In the genomic region with DNA sequence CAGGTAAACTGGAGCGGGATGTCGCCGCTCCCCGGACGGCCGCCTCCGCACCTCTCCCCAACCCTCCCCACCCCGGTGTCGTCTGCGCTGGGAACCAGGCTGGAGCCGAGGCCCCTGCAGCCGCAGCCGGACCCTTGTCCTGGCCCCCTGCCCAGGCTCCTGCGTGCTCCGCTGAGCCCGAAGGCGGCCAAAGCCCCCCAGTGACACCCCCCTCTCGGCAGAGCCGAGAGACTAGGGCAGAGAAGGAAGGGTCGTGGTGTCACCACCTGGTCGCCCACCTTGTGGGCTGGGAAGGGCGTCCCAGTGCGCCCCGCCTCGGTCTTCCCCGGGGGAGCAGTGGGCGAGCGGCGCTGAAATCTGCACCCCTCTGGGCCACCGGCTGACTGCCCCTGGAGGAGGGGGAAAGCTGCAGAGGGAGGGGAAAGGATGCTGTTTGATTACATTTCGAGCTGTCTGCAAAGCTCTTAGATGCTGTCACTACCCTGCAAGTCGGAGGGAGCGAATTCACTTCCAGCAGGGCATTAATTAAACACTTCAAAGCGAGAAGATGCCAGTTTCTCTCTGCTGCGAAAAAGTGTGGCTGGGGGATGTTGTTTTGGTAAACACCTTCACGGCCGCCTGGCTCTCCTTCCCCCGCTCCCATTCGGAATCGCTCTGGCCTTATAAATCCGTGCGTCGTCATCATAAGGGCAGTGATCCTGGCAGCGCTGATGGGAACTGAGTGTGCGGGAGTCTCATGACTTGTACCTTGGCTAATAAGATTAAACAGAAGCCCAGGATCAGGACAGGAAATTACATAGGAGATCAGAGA, we compare ENCODE assay signal across 8 cellular contexts. TPM values are rescaled to one million over a fixed set of nuclear protein-coding genes. Genes with fewer than 3 reads are reported as not detected.
DNase-seq lines count a peak whose midpoint lies in the region; ATAC-seq and TF ChIP-seq lines count a peak whose summit lies in the region.

No MANE protein-coding gene starts in this region.

- DNase-seq in GM06990 (ENCODE audit: extremely low read depth, insufficient read length) (no peak), NCI-H1105 (lab: John Stamatoyannopoulos, UW) (peak; percentile 31), colonic mucosa (no peak), lower lobe of right lung (peak; percentile 42), tibial artery (peak; percentile 60 to 71)
- no peak for DNase-seq in activated CD4-positive, alpha-beta T cell treated with anti-CD3 and anti-CD28 coated beads for 1 hour

- no peaks in the 10 kb centered on the region for H3K36me3 ChIP-seq in GM06990 (ENCODE audit: control insufficient read depth, insufficient read depth, low read length)
- no peaks in the 10 kb centered on the region for H3K36me3 ChIP-seq in colonic mucosa
- H3K36me3 ChIP-seq in lower lobe of right lung = no peaks in the 10 kb centered on the region
- no peaks in the 10 kb centered on the region for H3K36me3 ChIP-seq in tibial artery

- ATAC-seq in lower lobe of right lung (peak; percentile 27 to 36), HG02798 (IDR thresholded peaks at IDR 0.05; ENCODE audit: poor library complexity, unreplicated experiment) (no peak), GM21786 (IDR thresholded peaks at IDR 0.05; ENCODE audit: unreplicated experiment) (no peak)

- intact Hi-C loops in colonic mucosa (cut with DNase I) = no loop called here
- intact Hi-C loops in lower lobe of right lung (cut with DNase I) = no loop called here
- intact Hi-C loops in tibial artery (cut with DNase I; ENCODE audit: low total_unique reads) = no loop called here

- no peak overlapping the region for H3K27ac ChIP-seq in colonic mucosa
- H3K27ac ChIP-seq in lower lobe of right lung = no peak overlapping the region
- peak overlapping the region; percentile 78 to 84 for H3K27ac ChIP-seq in tibial artery

- H3K9ac ChIP-seq in colonic mucosa (ENCODE audit: low read depth in 2 of 2, low read length in 2 of 2) = peak overlapping the region in 1 of 2 donors; percentile 66

- no peaks in the 10 kb centered on the region; the same call in none of the 2 replicates for H3K27me3 ChIP-seq in GM06990 (replicated peaks; ENCODE audit: control insufficient read depth, insufficient read depth, low read length)
- no peaks in the 10 kb centered on the region for H3K27me3 ChIP-seq in colonic mucosa
- H3K27me3 ChIP-seq in lower lobe of right lung (ENCODE audit: low read depth) = peaks cover 4% of the 10 kb centered on the region
- no peaks in the 10 kb centered on the region for H3K27me3 ChIP-seq in tibial artery

- TF ChIP-seq CTCF in GM06990 (IDR thresholded peaks at IDR 0.05; ENCODE audit: insufficient read depth, low read length, poor library complexity, severe bottlenecking) = no peak
- no peak for TF ChIP-seq CTCF in colonic mucosa (IDR thresholded peaks at IDR 0.05)
- TF ChIP-seq CTCF in lower lobe of right lung (IDR thresholded peaks at IDR 0.05) = no peak
- no peak for TF ChIP-seq CTCF in tibial artery (IDR thresholded peaks at IDR 0.05)

- peak overlapping the region; percentile 42 for H3K4me3 ChIP-seq in GM06990 (replicated peaks; ENCODE audit: low read depth, low read length)
- H3K4me3 ChIP-seq in colonic mucosa = peak overlapping the region; percentile 59
- H3K4me3 ChIP-seq in lower lobe of right lung = peak overlapping the region; percentile 70
- peak overlapping the region; percentile 76 to 91 for H3K4me3 ChIP-seq in tibial artery

- H3K9me3 ChIP-seq in colonic mucosa (no peaks in the 10 kb centered on the region), lower lobe of right lung (no peaks in the 10 kb centered on the region), tibial artery (no peaks in the 10 kb centered on the region)

- no peaks in the 10 kb centered on the region for H3K4me1 ChIP-seq in colonic mucosa
- peaks cover 9% of the 10 kb centered on the region for H3K4me1 ChIP-seq in lower lobe of right lung
- peaks cover 0 to 19% (median 5%) of the 10 kb centered on the region in 4 donors for H3K4me1 ChIP-seq in tibial artery

RNA-seq across cellular contexts. Expression of a gene that starts 0.6 kb away (rescaled TPM):
- total RNA-seq in colonic mucosa (1 to 10 TPM in 1 of 2 donors, under 1 TPM in 1; 0.54 to 1.8 TPM), lower lobe of right lung (1.3 TPM)

Comparison
In these comparisons a context has a peak if more than half of its experiments do, and no peak if none do; other contexts are left out.
1. DNase-seq: peak in NCI-H1105 (single experiment), lower lobe of right lung (single experiment) and tibial artery (2 of 2); none in GM06990 (single experiment), colonic mucosa (single experiment) and activated CD4-positive, alpha-beta T cell treated with anti-CD3 and anti-CD28 coated beads for 1 hour (single experiment).
2. H3K27ac ChIP-seq: peak in tibial artery (2 of 2); none in colonic mucosa (single experiment) and lower lobe of right lung (single experiment).
3. ATAC-seq: peak in lower lobe of right lung (2 of 2); none in HG02798 (single experiment) and GM21786 (single experiment).
4. Peak in every context shown above with its lines, with median percentiles within 50 percentile points of each other: H3K4me3 ChIP-seq.